11 cellular contexts compared by ENCODE assay signal in the genomic region with DNA sequence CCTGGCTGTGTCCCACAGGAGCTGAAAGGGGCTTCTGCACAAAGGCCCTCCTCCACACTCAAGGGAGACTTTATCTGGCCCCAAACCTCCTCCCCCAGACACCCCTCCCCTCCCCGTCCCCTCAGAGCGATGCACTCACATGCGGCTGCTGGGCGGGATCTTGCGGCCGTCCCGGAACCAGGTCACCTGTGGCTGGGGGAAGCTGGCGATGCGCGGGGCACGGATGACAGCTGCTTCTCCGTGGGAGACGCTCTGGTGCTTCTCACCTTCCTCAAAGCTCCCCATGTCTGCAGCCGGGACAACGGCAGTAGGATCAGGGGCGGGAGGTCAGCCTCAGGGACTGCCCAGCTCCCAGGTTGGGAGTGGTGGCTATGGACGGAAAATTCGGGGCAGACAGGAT.
DNase-seq lines count a peak whose midpoint lies in the region; ATAC-seq and TF ChIP-seq lines count a peak whose summit lies in the region.
"Had no signal": no experiment of that assay in that cellular context is flagged by ENCODE, and none has a peak within 500 bp of the region (broad histone marks: within the 10 kb centered on the region; RNA-seq: fewer than 3 reads in every experiment).

No MANE protein-coding gene starts in this region.

- H3K27me3 ChIP-seq in H7 (ENCODE audit: control insufficient read depth, insufficient read depth, low read length) (no peaks in the 10 kb centered on the region), left lung (no peaks in the 10 kb centered on the region)

- H3K4me3 ChIP-seq in H7 (ENCODE audit: insufficient read depth, low read depth, low read length), result no peak overlapping the region
- H3K4me3 ChIP-seq in left lung, result no peak overlapping the region
- H3K4me3 ChIP-seq: GM23248 had no signal

- no peak for TF ChIP-seq CTCF in VCaP (conservative IDR thresholded peaks at IDR 0.05)
- TF ChIP-seq CTCF in left lung (IDR thresholded peaks at IDR 0.05), result no peak

- peak; percentile 68 for DNase-seq in H7
- DNase-seq in left kidney (ENCODE audit: low read depth, low spot score), result peak; percentile 45
- no peak for DNase-seq in OCI-M2 (lab: John Stamatoyannopoulos, UW; ENCODE audit: unreplicated experiment)
- DNase-seq in left lung, result no peak
- DNase-seq: Calu3; CD4-positive, alpha-beta memory T cell; DND-41; GM23248; H9 had no signal

- H3K27ac ChIP-seq in VCaP (peak overlapping the region; percentile 40), left lung (no peak overlapping the region)
- H3K27ac ChIP-seq: GM23248 had no signal

- intact Hi-C loops in left lung (cut with DNase I), result no loop called here

- H3K9me3 ChIP-seq in left lung, result peaks cover 0 to 7% of the 10 kb centered on the region in 2 donors

- ATAC-seq in GM19397 (IDR thresholded peaks at IDR 0.05; ENCODE audit: unreplicated experiment) (no peak), left lung (no peak)

- H3K4me1 ChIP-seq in left lung, result no peaks in the 10 kb centered on the region

- H3K36me3 ChIP-seq in H7 (replicated peaks; ENCODE audit: control insufficient read depth, insufficient read depth, low read length), result no peaks in the 10 kb centered on the region
- H3K36me3 ChIP-seq in left lung, result no peaks in the 10 kb centered on the region

Comparison
In these comparisons a context has a peak if more than half of its experiments do, and no peak if none do; other contexts are left out.
1. DNase-seq: peak in H7 (single experiment) and left kidney (single experiment); none in OCI-M2 (single experiment) and left lung (0 of 2).